13 cellular contexts compared by ENCODE assay signal in the genomic region with DNA sequence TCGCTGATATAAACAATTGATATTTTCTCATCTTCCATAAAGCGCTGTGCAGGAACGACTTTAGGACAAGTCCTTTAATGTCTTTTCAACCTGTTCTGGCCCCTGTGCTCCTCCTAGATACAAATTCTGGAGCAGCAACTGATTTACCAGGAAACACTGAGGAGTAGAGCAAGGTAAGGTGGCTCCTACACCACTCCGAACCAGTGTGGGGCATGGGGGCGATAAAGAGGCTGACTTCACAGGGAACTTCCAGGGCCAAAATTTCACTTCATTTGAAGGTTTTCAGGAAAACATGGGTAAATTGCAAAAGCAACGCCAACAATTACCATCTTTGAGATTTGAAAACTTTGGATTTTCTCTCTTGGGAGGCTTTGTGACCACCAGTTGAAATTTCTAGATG.
"Had no signal": no experiment of that assay in that cellular context is flagged by ENCODE, and none has a peak within 500 bp of the region (broad histone marks: within the 10 kb centered on the region; RNA-seq: fewer than 3 reads in every experiment).

No MANE protein-coding gene starts in this region.

- H3K36me3 ChIP-seq: gastrocnemius medialis, heart left ventricle, ovary had no signal

- DNase-seq: activated CD4-positive, alpha-beta T cell treated with anti-CD3 and anti-CD28 coated beads, Interleukin-2, amount 50 U/mL, for 48 hours; activated naive CD4-positive, alpha-beta T cell treated with anti-CD3 and anti-CD28 coated beads, Interleukin-2, amount 50 U/mL, for 16 hours; activated T-cell treated with anti-CD3 and anti-CD28 coated beads, Interleukin-2, amount 50 U/mL, for 1 hour; gastrocnemius medialis; heart left ventricle; nephron progenitor cell; ovary; stimulated activated CD4-positive, alpha-beta T cell treated with anti-CD3 and anti-CD28 coated beads, Interleukin-12 subunit alpha, Interleukin-12 subunit beta, amount 100 ng/mL, for 4 hours; stimulated activated CD4-positive, alpha-beta T cell treated with anti-CD3 and anti-CD28 coated beads, Interleukin-2, amount 100 ng/mL, for 24 hours; T-helper 9 cell had no signal

- FAIRE-seq: astrocyte, bronchial epithelial cell, islet of Langerhans had no signal

- H3K27me3 ChIP-seq: gastrocnemius medialis, heart left ventricle, ovary had no signal

- H3K4me3 Mint-ChIP-seq: nephron progenitor cell had no signal

- ATAC-seq: gastrocnemius medialis, heart left ventricle had no signal

- H3K4me3 ChIP-seq: gastrocnemius medialis, heart left ventricle, ovary had no signal

- H3K4me1 ChIP-seq: gastrocnemius medialis had no signal

- H3K27ac ChIP-seq: gastrocnemius medialis, heart left ventricle, ovary had no signal

- H3K27ac Mint-ChIP-seq: nephron progenitor cell had no signal

- H3K9me3 ChIP-seq: gastrocnemius medialis, heart left ventricle, ovary had no signal
